ENCODE assay signal across 10 cellular contexts in the genomic region with DNA sequence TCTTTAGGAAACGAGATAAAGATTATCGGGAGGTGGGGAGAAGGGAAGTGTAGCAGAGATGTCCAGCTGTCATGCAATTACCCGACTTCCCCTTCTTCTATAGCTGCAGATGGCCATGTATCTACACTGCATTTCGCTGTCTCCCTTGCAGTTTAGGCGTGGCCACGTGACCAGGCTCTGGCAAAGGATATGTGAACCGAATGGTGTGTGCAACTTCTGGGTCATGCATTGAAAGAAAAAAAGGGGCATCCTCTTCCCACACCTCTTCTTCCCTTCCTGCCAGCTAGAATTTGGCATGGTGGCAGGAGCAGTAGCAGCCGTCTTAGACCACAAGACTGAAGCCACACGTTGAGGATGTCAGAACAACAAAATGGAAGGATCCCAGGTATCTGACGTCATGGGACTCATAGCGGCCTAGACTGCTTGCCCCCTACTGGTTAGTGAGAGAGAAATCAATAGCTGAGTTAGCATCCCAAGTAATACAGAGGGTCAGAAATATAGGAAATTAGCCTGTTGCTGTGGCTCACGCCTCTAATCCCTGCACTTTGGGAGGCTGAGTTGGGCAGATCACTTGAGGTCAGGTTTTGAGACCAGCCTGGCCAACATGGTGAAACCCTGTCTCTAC. TPM values are rescaled to one million over a fixed set of nuclear protein-coding genes. Genes with fewer than 3 reads are reported as not detected.
DNase-seq lines count a peak whose midpoint lies in the region; ATAC-seq and TF ChIP-seq lines count a peak whose summit lies in the region.
"Had no signal": no experiment of that assay in that cellular context is flagged by ENCODE, and none has a peak within 500 bp of the region (broad histone marks: within the 10 kb centered on the region; RNA-seq: fewer than 3 reads in every experiment).

No MANE protein-coding gene starts in this region.

- peaks cover 9% of the 10 kb centered on the region for H3K4me1 Mint-ChIP-seq in mesothelial cell of epicardium

- H3K4me3 Mint-ChIP-seq in mesothelial cell of epicardium, result no peak overlapping the region

- ATAC-seq in GM19395 (IDR thresholded peaks at IDR 0.05; ENCODE audit: unreplicated experiment), result no peak
- ATAC-seq: sciatic nerve had no signal

- peak; percentile 41 for TF ChIP-seq CTCF in GM12873 (IDR thresholded peaks at IDR 0.05; ENCODE audit: insufficient read depth, low read depth, low read length, missing control alignments)
- TF ChIP-seq CTCF in VCaP (conservative IDR thresholded peaks at IDR 0.05), result 0 out of 2 replicates have a peak, but pooled peaks have one; percentile 12
- TF ChIP-seq CTCF in mesothelial cell of epicardium (IDR thresholded peaks at IDR 0.05; ENCODE audit: unreplicated experiment), result peak; percentile 18

- DNase-seq in NCI-H146 treated with DMSO at 0.1 percent for 48 hours (lab: John Stamatoyannopoulos, UW; ENCODE audit: unreplicated experiment) (peak; percentile 68), mesothelial cell of epicardium (ENCODE audit: low spot score in 2 of 2, unreplicated experiment in 2 of 2) (no peak), islet precursor cell (no peak)
- DNase-seq in activated naive CD4-positive, alpha-beta T cell treated with Interleukin-2 at 50 U/mL for 16 hours, result no peak
- no peak for DNase-seq in activated CD4-positive, alpha-beta T cell treated with anti-CD3 and anti-CD28 coated beads for 1 hour

- H3K27me3 Mint-ChIP-seq in mesothelial cell of epicardium (ENCODE audit: low read depth), result peaks cover 2% of the 10 kb centered on the region

- no peaks in the 10 kb centered on the region for H3K36me3 Mint-ChIP-seq in mesothelial cell of epicardium

- no peak overlapping the region for H3K27ac Mint-ChIP-seq in mesothelial cell of epicardium

- no peak overlapping the region for H3K27ac ChIP-seq in VCaP
- H3K27ac ChIP-seq: SJCRH30 had no signal

- H3K9me3 Mint-ChIP-seq in mesothelial cell of epicardium, result no peaks in the 10 kb centered on the region

RNA-seq across cellular contexts. Expression of a gene that starts 32.8 kb away (rescaled TPM):
- total RNA-seq in mesothelial cell of epicardium, result 0.74 to 0.90 TPM (median 0.75 TPM) in 3 replicates
- total RNA-seq: SJCRH30 had no signal

RNA-seq across cellular contexts. Expression of a gene that starts 33.7 kb away (rescaled TPM):
- 160 to 172 TPM (median 164 TPM) in 3 replicates for total RNA-seq in mesothelial cell of epicardium
